In the genomic region with DNA sequence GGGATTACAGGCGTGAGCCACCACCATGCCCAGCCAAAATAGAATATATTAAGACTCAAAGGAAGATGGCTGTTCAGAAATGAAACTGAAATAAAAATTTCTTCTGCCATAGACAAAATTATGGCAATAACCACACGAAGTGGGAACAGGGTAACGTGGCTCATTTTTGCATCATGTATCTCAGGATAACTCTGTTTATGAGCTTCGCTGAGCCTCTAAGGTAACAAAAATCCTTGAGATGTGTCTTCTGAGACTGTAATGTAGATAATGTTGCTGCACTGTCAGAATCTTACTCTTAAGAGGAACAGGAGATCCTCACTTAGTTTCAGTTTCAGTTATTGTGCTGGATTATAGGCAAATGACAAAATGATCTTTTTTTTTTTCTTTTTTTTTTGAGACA, we compare ENCODE assay signal across 8 cellular contexts.
DNase-seq lines count a peak whose midpoint lies in the region; ATAC-seq, FAIRE-seq and TF ChIP-seq lines count a peak whose summit lies in the region.

No MANE protein-coding gene starts in this region.

- DNase-seq in endothelial cell of umbilical vein (ENCODE audit: low read depth, low spot score) (no peak), GM19240 (ENCODE audit: insufficient read length, low spot score) (no peak), neural progenitor cell (ENCODE audit: low spot score) (no peak), Calu3 (no peak), midbrain (lab: John Stamatoyannopoulos, UW) (no peak)

- H2AFZ ChIP-seq in endothelial cell of umbilical vein (ENCODE audit: low read depth, low read length) = no peak overlapping the region
- H2AFZ ChIP-seq in neural progenitor cell (replicated peaks) = no peak overlapping the region

- POLR2A ChIA-PET in endothelial cell of umbilical vein (lab: Charles Lee) = no interaction called here

- TF ChIP-seq CTCF in endothelial cell of umbilical vein (IDR thresholded peaks at IDR 0.05; ENCODE audit: extremely low read depth in 1 of 2, insufficient read depth in 1 of 2, low read depth in 1 of 2, low read length in 2 of 2) (no peak), neural progenitor cell (IDR thresholded peaks at IDR 0.05) (no peak), Calu3 (IDR thresholded peaks at IDR 0.05; ENCODE audit: unreplicated experiment) (no peak)

- dilution Hi-C loops in endothelial cell of umbilical vein (cut with MboI; ENCODE audit: extremely low pct_ligation_motif_present, low sequenced_read_pairs) = no loop called here

- no peaks in the 10 kb centered on the region for H3K79me2 ChIP-seq in endothelial cell of umbilical vein (ENCODE audit: control insufficient read depth, insufficient read depth, low read length)
- no peaks in the 10 kb centered on the region for H3K79me2 ChIP-seq in neural progenitor cell (ENCODE audit: low read depth)

- no peaks in the 10 kb centered on the region for H3K36me3 Mint-ChIP-seq in neural progenitor cell
- no peaks in the 10 kb centered on the region for H3K36me3 Mint-ChIP-seq in Calu3 (ENCODE audit: insufficient read depth, unreplicated experiment)

- H3F3A ChIP-seq in neural progenitor cell (ENCODE audit: low read depth) = peaks cover 7% of the 10 kb centered on the region

- H3K4me1 Mint-ChIP-seq in neural progenitor cell (peaks cover 39% of the 10 kb centered on the region), Calu3 (ENCODE audit: low read depth, unreplicated experiment) (no peaks in the 10 kb centered on the region)

- CTCF ChIA-PET in endothelial cell of umbilical vein (lab: Charles Lee) = no interaction called here
- CTCF ChIA-PET in Calu3 (lab: Charles Lee) = no interaction called here

- H3K4me1 ChIP-seq in endothelial cell of umbilical vein (ENCODE audit: control insufficient read depth, extremely low read depth, insufficient read depth, low read length) (no peaks in the 10 kb centered on the region), neural progenitor cell (peaks cover 15% of the 10 kb centered on the region)

- H4K20me1 ChIP-seq in endothelial cell of umbilical vein (replicated peaks; ENCODE audit: control insufficient read depth, extremely low read depth, insufficient read depth, low read length) (no peaks in the 10 kb centered on the region), neural progenitor cell (ENCODE audit: low read depth) (no peaks in the 10 kb centered on the region)

- H3K27ac ChIP-seq in endothelial cell of umbilical vein (ENCODE audit: insufficient read depth, low read depth, low read length) (no peak overlapping the region), neural progenitor cell (no peak overlapping the region)

- H3K4me3 Mint-ChIP-seq in neural progenitor cell (no peak overlapping the region), Calu3 (ENCODE audit: low read depth, unreplicated experiment) (no peak overlapping the region)

- H3K27me3 ChIP-seq in endothelial cell of umbilical vein (ENCODE audit: control insufficient read depth in 2 of 2, insufficient read depth in 2 of 2, low read length in 2 of 2) (no peaks in the 10 kb centered on the region), neural progenitor cell (no peaks in the 10 kb centered on the region)

- H3K9me3 ChIP-seq in endothelial cell of umbilical vein (replicated peaks; ENCODE audit: control insufficient read depth, insufficient read depth, low read length) (no peaks in the 10 kb centered on the region), neural progenitor cell (ENCODE audit: low read depth) (no peaks in the 10 kb centered on the region)

- BruUV-seq in endothelial cell of umbilical vein (replicated peaks; lab: Mats Ljungman, UMichigan) = no TSS peak
- no TSS peak for BruUV-seq in Calu3 (replicated peaks; lab: Mats Ljungman, UMichigan)

- FAIRE-seq in endothelial cell of umbilical vein (lab: Jason Lieb, UNC) = peak; percentile 46

- H3K4me3 ChIP-seq in endothelial cell of umbilical vein (replicated peaks in 1 of 3; ENCODE audit: insufficient read depth in 1 of 3, low read depth in 1 of 3, low read length in 3 of 3) = no peak overlapping the region
- H3K4me3 ChIP-seq in neural progenitor cell = no peak overlapping the region

- no peak for TF ChIP-seq POLR2A in endothelial cell of umbilical vein (IDR thresholded peaks at IDR 0.05; ENCODE audit: low read depth, low read length)

- intact Hi-C loops in endothelial cell of umbilical vein (cut with micrococcal nuclease) (no loop called here), Calu3 (cut with micrococcal nuclease; ENCODE audit: unreplicated experiment) (no loop called here)

- H3K27ac Mint-ChIP-seq in neural progenitor cell (no peak overlapping the region), Calu3 (ENCODE audit: unreplicated experiment) (no peak overlapping the region)

- no peak overlapping the region for H3K4me2 ChIP-seq in endothelial cell of umbilical vein (ENCODE audit: insufficient read depth, low read length)
- no peak overlapping the region for H3K4me2 ChIP-seq in neural progenitor cell

- H3K36me3 ChIP-seq in endothelial cell of umbilical vein (ENCODE audit: control insufficient read depth in 2 of 2, extremely low read depth in 1 of 2, insufficient read depth in 2 of 2, low read length in 2 of 2) (no peaks in the 10 kb centered on the region), neural progenitor cell (no peaks in the 10 kb centered on the region)

- H3K9me1 ChIP-seq in endothelial cell of umbilical vein (replicated peaks; ENCODE audit: control insufficient read depth, extremely low read depth, insufficient read depth, low read length) = no peaks in the 10 kb centered on the region

- ATAC-seq in GM18498 (IDR thresholded peaks at IDR 0.05; ENCODE audit: unreplicated experiment) (peak; percentile 85), GM21390 (IDR thresholded peaks at IDR 0.05; ENCODE audit: unreplicated experiment) (peak; percentile 81), HG03520 (IDR thresholded peaks at IDR 0.05; ENCODE audit: unreplicated experiment) (peak; percentile 91)

- no peaks in the 10 kb centered on the region for H3K9me3 Mint-ChIP-seq in neural progenitor cell
- H3K9me3 Mint-ChIP-seq in Calu3 (ENCODE audit: low read depth, unreplicated experiment) = no peaks in the 10 kb centered on the region

- peaks cover 2% of the 10 kb centered on the region for H3K27me3 Mint-ChIP-seq in neural progenitor cell (ENCODE audit: insufficient read depth, low read depth)
- peaks cover 39% of the 10 kb centered on the region for H3K27me3 Mint-ChIP-seq in Calu3 (ENCODE audit: unreplicated experiment)

- H3K9ac ChIP-seq in endothelial cell of umbilical vein (replicated peaks; ENCODE audit: extremely low read depth, insufficient read depth, low read length) (no peak overlapping the region), neural progenitor cell (no peak overlapping the region)

TF ChIP-seq in endothelial cell of umbilical vein, 7 proteins besides CTCF, POLR2A, EP300 and RAD21:
- TF ChIP-seq POLR2AphosphoS5 (IDR thresholded peaks at IDR 0.05; ENCODE audit: insufficient read depth, low read depth, low read length) (no peak), MYC (IDR thresholded peaks at IDR 0.05; ENCODE audit: low read depth, low read length) (no peak), GATA2 (IDR thresholded peaks at IDR 0.05; ENCODE audit: insufficient read depth, insufficient read length, low read depth, low read length) (no peak), EZH2 (IDR thresholded peaks at IDR 0.05; ENCODE audit: borderline replicate concordance, low read depth, low read length, severe bottlenecking) (no peak), FOS (IDR thresholded peaks at IDR 0.05; ENCODE audit: borderline replicate concordance, insufficient read depth, low read length) (no peak), JUN (IDR thresholded peaks at IDR 0.05; ENCODE audit: borderline replicate concordance, insufficient read depth, insufficient read length, low read depth) (no peak)
- TF ChIP-seq, protein P1, sequence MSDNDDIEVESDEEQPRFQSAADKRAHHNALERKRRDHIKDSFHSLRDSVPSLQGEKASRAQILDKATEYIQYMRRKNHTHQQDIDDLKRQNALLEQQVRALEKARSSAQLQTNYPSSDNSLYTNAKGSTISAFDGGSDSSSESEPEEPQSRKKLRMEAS (IDR thresholded peaks at IDR 0.05; ENCODE audit: insufficient read depth, insufficient read length) = no peak
